ENCODE assay signal across 23 cellular contexts in genomic region chr10:28012990-28013389, GRCh38. TPM values are rescaled to one million over a fixed set of nuclear protein-coding genes. Genes with fewer than 3 reads are reported as not detected.
A peak's percentile ranks its signal among the peaks of the same experiment; 100 is the strongest.
DNase-seq lines count a peak whose midpoint lies in the region; ATAC-seq, FAIRE-seq and TF ChIP-seq lines count a peak whose summit lies in the region.
"Had no signal": no experiment of that assay in that cellular context is flagged by ENCODE, and none has a peak within 500 bp of the region (broad histone marks: within the 10 kb centered on the region; RNA-seq: fewer than 3 reads in every experiment).

No MANE protein-coding gene starts in this region.

- no peak overlapping the region for H2BK5ac ChIP-seq in H1 (ENCODE audit: low read depth, low read length)

- no peaks in the 10 kb centered on the region for H3K79me2 ChIP-seq in HCT116 (ENCODE audit: insufficient read depth, low read length)
- H3K79me2 ChIP-seq in H1 (ENCODE audit: control insufficient read depth in 1 of 2, insufficient read depth in 2 of 2, low read length in 2 of 2) = no peaks in the 10 kb centered on the region

- H3K9ac ChIP-seq in HCT116 (ENCODE audit: low read length) (no peak overlapping the region), H1 (replicated peaks in 1 of 4; ENCODE audit: extremely low read depth in 1 of 4, low read depth in 3 of 4, low read length in 3 of 4) (no peak overlapping the region)
- H3K9ac ChIP-seq: BLaER1 treated with 17β-estradiol and CSF1 and Interleukin-3, amounts not matched to agents 10 nM and 100 nM; GM23248 had no signal

- no peaks in the 10 kb centered on the region for H3K36me3 Mint-ChIP-seq in activated CD4-positive, alpha-beta T cell treated with anti-CD3 and anti-CD28 coated beads for 36 hours (ENCODE audit: low read depth)
- no peaks in the 10 kb centered on the region for H3K36me3 Mint-ChIP-seq in activated CD4-positive, alpha-beta T cell treated with anti-CD3 and anti-CD28 coated beads, Interleukin-2, amount 10 ng/mL, durations not matched to agents 7 days and 5 days (ENCODE audit: low read depth)
- H3K36me3 Mint-ChIP-seq in stimulated activated effector memory CD8-positive, alpha-beta T cell treated with anti-CD3 and anti-CD28 coated beads, Interleukin-12 subunit alpha, Interleukin-12 subunit beta, amount 100 ng/mL, for 72 hours = no peaks in the 10 kb centered on the region
- H3K36me3 Mint-ChIP-seq in activated T-helper 1 cell treated with anti-CD3 and anti-CD28 coated beads, Interleukin-12 subunit alpha, Interleukin-12 subunit beta, Interleukin-2, Interleukin-4 antibody, amounts not matched to agents 30 ng/mL and 10 ng/mL and 1 ng/mL, durations not matched to agents 14 hours and 24 hours and 36 hours (ENCODE audit: low read depth) = no peaks in the 10 kb centered on the region

- H3K4ac ChIP-seq in H1 (replicated peaks; ENCODE audit: insufficient read length, low read depth, low read length) = no peak overlapping the region

- H3K27ac ChIP-seq in HCT116 (ENCODE audit: low read depth, low read length) = no peak overlapping the region
- no peak overlapping the region for H3K27ac ChIP-seq in H1 (ENCODE audit: low read depth, low read length)
- H3K27ac ChIP-seq: BLaER1 treated with 17β-estradiol and CSF1 and Interleukin-3, amounts not matched to agents 10 nM and 100 nM; GM23248; Peyer's patch had no signal

- H3K4me1 ChIP-seq in HCT116 (ENCODE audit: control insufficient read depth in 1 of 2, insufficient read depth in 2 of 2, low read length in 2 of 2) (peaks cover 0 to 8% of the 10 kb centered on the region in 2 experiments; a peak in 1 of 4 replicates), H1 (replicated peaks in 1 of 4; ENCODE audit: control insufficient read depth in 3 of 4, insufficient read depth in 4 of 4, low read length in 3 of 4) (no peaks in the 10 kb centered on the region)
- H3K4me1 ChIP-seq: BLaER1 treated with 17β-estradiol and CSF1 and Interleukin-3, amounts not matched to agents 10 nM and 100 nM; HAP-1; Peyer's patch had no signal

- no peaks in the 10 kb centered on the region for H3K9me3 ChIP-seq in HCT116 (ENCODE audit: control insufficient read depth in 1 of 2, insufficient read depth in 1 of 2, low read depth in 1 of 2, low read length in 2 of 2)
- no peaks in the 10 kb centered on the region for H3K9me3 ChIP-seq in H1 (ENCODE audit: insufficient read depth in 2 of 2, low read depth in 1 of 2, low read length in 1 of 2)
- H3K9me3 ChIP-seq: HAP-1, Peyer's patch had no signal

- BruUV-seq in HCT116 (replicated peaks; lab: Mats Ljungman, UMichigan) = no TSS peak

- H2AK5ac ChIP-seq in H1 (ENCODE audit: low read depth, low read length) = no peak overlapping the region

- 89% methylated on average over 2 of the region's 2 CpGs; no CpG with 5 or more reads in 1 of the 2 experiments for WGBS in H1 (ENCODE audit: extremely low coverage in 1 of 2, insufficient coverage in 1 of 2, insufficient read length in 1 of 2, insufficient replicate concordance in 2 of 2, low coverage in 1 of 2, low lambda C conversion rate in 2 of 2, missing lambda C conversion rate in 1 of 2), 2 experiments

- POLR2A ChIA-PET in activated CD4-positive, alpha-beta T cell treated with anti-CD3 and anti-CD28 coated beads for 36 hours (lab: Charles Lee) = no interaction called here
- POLR2A ChIA-PET in activated CD4-positive, alpha-beta T cell treated with anti-CD3 and anti-CD28 coated beads, Interleukin-2, amount 10 ng/mL, durations not matched to agents 7 days and 5 days (lab: Charles Lee) = no interaction called here
- POLR2A ChIA-PET in HCT116 (lab: Charles Lee) = interaction anchor here (0.7 kb wide), 1 partner anchor 464 kb away, joined by 4 read pairs; no protein-coding TSS in a partner anchor
- POLR2A ChIA-PET in H1 (lab: Charles Lee; ENCODE audit: partially characterized antibody) = no interaction called here

- CTCF ChIA-PET in activated CD4-positive, alpha-beta T cell treated with anti-CD3 and anti-CD28 coated beads for 36 hours (lab: Charles Lee) = no interaction called here
- CTCF ChIA-PET in activated CD4-positive, alpha-beta T cell treated with anti-CD3 and anti-CD28 coated beads, Interleukin-2, amount 10 ng/mL, durations not matched to agents 7 days and 5 days (lab: Charles Lee) = no interaction called here
- CTCF ChIA-PET in HCT116 (lab: Charles Lee) (no interaction called here), H1 (lab: Charles Lee; ENCODE audit: partially characterized antibody) (no interaction called here)

- intact Hi-C loops in activated CD4-positive, alpha-beta T cell treated with anti-CD3 and anti-CD28 coated beads for 36 hours (cut with DNase I, micrococcal nuclease) = no loop called here
- intact Hi-C loops in HCT116 (cut with micrococcal nuclease) = no loop called here
- intact Hi-C loops in activated T-helper 1 cell treated with anti-CD3 and anti-CD28 coated beads, Interleukin-12 subunit alpha, Interleukin-12 subunit beta, Interleukin-2, Interleukin-4 antibody, amounts not matched to agents 30 ng/mL and 10 ng/mL and 1 ng/mL, durations not matched to agents 14 hours and 24 hours and 36 hours (cut with micrococcal nuclease) = no loop called here

- H2BK120ac ChIP-seq in H1 (replicated peaks; ENCODE audit: low read depth, low read length) = no peak overlapping the region

- H4K91ac ChIP-seq in H1 (replicated peaks; ENCODE audit: insufficient read length, low read length) = peak overlapping the region; percentile 51

- no peak overlapping the region for H3K14ac ChIP-seq in H1 (ENCODE audit: insufficient read length)

- no peak overlapping the region for H2BK20ac ChIP-seq in H1 (ENCODE audit: low read length)

- H3K4me3 Mint-ChIP-seq in activated CD4-positive, alpha-beta T cell treated with anti-CD3 and anti-CD28 coated beads for 36 hours = no peak overlapping the region
- H3K4me3 Mint-ChIP-seq in activated CD4-positive, alpha-beta T cell treated with anti-CD3 and anti-CD28 coated beads, Interleukin-2, amount 10 ng/mL, durations not matched to agents 7 days and 5 days = no peak overlapping the region
- H3K4me3 Mint-ChIP-seq in stimulated activated effector memory CD8-positive, alpha-beta T cell treated with anti-CD3 and anti-CD28 coated beads, Interleukin-12 subunit alpha, Interleukin-12 subunit beta, amount 100 ng/mL, for 72 hours = no peak overlapping the region
- no peak overlapping the region for H3K4me3 Mint-ChIP-seq in activated T-helper 1 cell treated with anti-CD3 and anti-CD28 coated beads, Interleukin-12 subunit alpha, Interleukin-12 subunit beta, Interleukin-2, Interleukin-4 antibody, amounts not matched to agents 30 ng/mL and 10 ng/mL and 1 ng/mL, durations not matched to agents 14 hours and 24 hours and 36 hours
- H3K4me3 Mint-ChIP-seq: CD4-positive, alpha-beta T cell had no signal

- no peak overlapping the region for H4K8ac ChIP-seq in H1 (ENCODE audit: extremely low read depth, insufficient read depth, low read length)

- DNase-seq in activated CD4-positive, alpha-beta T cell treated with anti-CD3 and anti-CD28 coated beads for 36 hours = no peak
- no peak for DNase-seq in activated CD4-positive, alpha-beta T cell treated with anti-CD3 and anti-CD28 coated beads, Interleukin-2, amount 10 ng/mL, durations not matched to agents 7 days and 5 days
- DNase-seq in HCT116 (ENCODE audit: low read depth, low spot score) = no peak
- DNase-seq in H1 (ENCODE audit: low read depth in 1 of 2, low spot score in 2 of 2) = no peak
- DNase-seq in stimulated activated effector memory CD8-positive, alpha-beta T cell treated with anti-CD3 and anti-CD28 coated beads, Interleukin-12 subunit alpha, Interleukin-12 subunit beta, amount 100 ng/mL, for 72 hours (ENCODE audit: low spot score in 2 of 2) = no peak
- no peak for DNase-seq in activated T-helper 1 cell treated with anti-CD3 and anti-CD28 coated beads, Interleukin-12 subunit alpha, Interleukin-12 subunit beta, Interleukin-2, Interleukin-4 antibody, amounts not matched to agents 30 ng/mL and 10 ng/mL and 1 ng/mL, durations not matched to agents 14 hours and 24 hours and 36 hours (ENCODE audit: low spot score)
- no peak for DNase-seq in SW 1271 (lab: John Stamatoyannopoulos, UW)
- DNase-seq: AML-193; CD4-positive, alpha-beta T cell; GM23248; Karpas-422; NCI-H1092 treated with DMSO at 0.1 percent for 48 hours; NCI-H1436; NCI-H187 treated with DMSO at 0.1 percent for 48 hours; NCI-H69; Peyer's patch; SHP77 treated with DMSO at 0.1 percent for 48 hours had no signal

- H3K23me2 ChIP-seq in H1 (ENCODE audit: low read depth, low read length) = no peaks in the 10 kb centered on the region

- peak overlapping the region; percentile 75 for H2AFZ ChIP-seq in HCT116 (ENCODE audit: low read depth, low read length, poor library complexity, severe bottlenecking)
- H2AFZ ChIP-seq in H1 (ENCODE audit: low read length) = peak overlapping the region; percentile 67; the same call in 1 of the 2 replicates
- H2AFZ ChIP-seq: GM23248 had no signal

- TF ChIP-seq RAD21 in HCT116 (IDR thresholded peaks at IDR 0.05; ENCODE audit: low read depth) = no peak
- TF ChIP-seq RAD21 in H1 (IDR thresholded peaks at IDR 0.05 in 1 of 2, conservative IDR thresholded peaks at IDR 0.05 in 1 of 2; ENCODE audit: low read depth in 2 of 2, low read length in 2 of 2) = no peak

- TF ChIP-seq POLR2A in HCT116 (IDR thresholded peaks at IDR 0.05; ENCODE audit: borderline replicate concordance, extremely low read depth, insufficient read depth, insufficient read length) (no peak), H1 (IDR thresholded peaks at IDR 0.05; ENCODE audit: control extremely low read depth in 1 of 2, low read depth in 2 of 2, low read length in 2 of 2) (no peak)

- no peak overlapping the region for H2BK15ac ChIP-seq in H1 (ENCODE audit: low read length)

- H3K9me2 ChIP-seq in HCT116 (ENCODE audit: insufficient read depth) = no peaks in the 10 kb centered on the region

- H4K5ac ChIP-seq in H1 (ENCODE audit: insufficient read length, low read depth, low read length) = no peak overlapping the region

- no peak for TF ChIP-seq CTCF in HCT116 (IDR thresholded peaks at IDR 0.05 in 2 of 3, conservative IDR thresholded peaks at IDR 0.05 in 1 of 3; ENCODE audit: borderline replicate concordance in 1 of 3, insufficient read depth in 1 of 3, low read depth in 2 of 3, low read length in 2 of 3)
- TF ChIP-seq CTCF in H1 (IDR thresholded peaks at IDR 0.05; ENCODE audit: control extremely low read depth in 1 of 3, insufficient read depth in 1 of 3, low read depth in 1 of 3, low read length in 3 of 3) = no peak

- peaks cover 34% of the 10 kb centered on the region for H3K27me3 Mint-ChIP-seq in activated CD4-positive, alpha-beta T cell treated with anti-CD3 and anti-CD28 coated beads for 36 hours
- H3K27me3 Mint-ChIP-seq in activated CD4-positive, alpha-beta T cell treated with anti-CD3 and anti-CD28 coated beads, Interleukin-2, amount 10 ng/mL, durations not matched to agents 7 days and 5 days = peaks cover 44% of the 10 kb centered on the region
- H3K27me3 Mint-ChIP-seq in activated T-helper 1 cell treated with anti-CD3 and anti-CD28 coated beads, Interleukin-12 subunit alpha, Interleukin-12 subunit beta, Interleukin-2, Interleukin-4 antibody, amounts not matched to agents 30 ng/mL and 10 ng/mL and 1 ng/mL, durations not matched to agents 14 hours and 24 hours and 36 hours (ENCODE audit: insufficient read depth) = peaks cover 14% of the 10 kb centered on the region

- no peak overlapping the region for H3K4me2 ChIP-seq in HCT116 (ENCODE audit: low read length)
- no peak overlapping the region for H3K4me2 ChIP-seq in H1 (ENCODE audit: insufficient read depth in 1 of 2, low read depth in 2 of 2, low read length in 2 of 2)
- H3K4me2 ChIP-seq: BLaER1 treated with 17β-estradiol and CSF1 and Interleukin-3, amounts not matched to agents 10 nM and 100 nM had no signal

- H3K36me3 ChIP-seq in HCT116 (ENCODE audit: control insufficient read depth in 1 of 2, insufficient read depth in 2 of 2, low read length in 2 of 2) (no peaks in the 10 kb centered on the region), H1 (ENCODE audit: control insufficient read depth in 2 of 4, insufficient read depth in 4 of 4, low read length in 3 of 4) (no peaks in the 10 kb centered on the region)
- H3K36me3 ChIP-seq: BLaER1 treated with 17β-estradiol and CSF1 and Interleukin-3, amounts not matched to agents 10 nM and 100 nM; HAP-1; Peyer's patch had no signal

- RAD21 ChIA-PET in HCT116 (lab: Charles Lee; ENCODE audit: low non-redundant PET in 1 of 2, low total read pairs in 2 of 2, uncharacterized antibody in 2 of 2, unreplicated experiment in 2 of 2) = no interaction called here

- H3K9me3 Mint-ChIP-seq in activated CD4-positive, alpha-beta T cell treated with anti-CD3 and anti-CD28 coated beads for 36 hours (ENCODE audit: low read depth) = peaks cover 2% of the 10 kb centered on the region
- no peaks in the 10 kb centered on the region for H3K9me3 Mint-ChIP-seq in activated CD4-positive, alpha-beta T cell treated with anti-CD3 and anti-CD28 coated beads, Interleukin-2, amount 10 ng/mL, durations not matched to agents 7 days and 5 days
- H3K9me3 Mint-ChIP-seq in stimulated activated effector memory CD8-positive, alpha-beta T cell treated with anti-CD3 and anti-CD28 coated beads, Interleukin-12 subunit alpha, Interleukin-12 subunit beta, amount 100 ng/mL, for 72 hours = no peaks in the 10 kb centered on the region
- no peaks in the 10 kb centered on the region for H3K9me3 Mint-ChIP-seq in activated T-helper 1 cell treated with anti-CD3 and anti-CD28 coated beads, Interleukin-12 subunit alpha, Interleukin-12 subunit beta, Interleukin-2, Interleukin-4 antibody, amounts not matched to agents 30 ng/mL and 10 ng/mL and 1 ng/mL, durations not matched to agents 14 hours and 24 hours and 36 hours
- H3K9me3 Mint-ChIP-seq: CD4-positive, alpha-beta T cell had no signal

- H4K20me1 ChIP-seq in HCT116 (ENCODE audit: insufficient read depth) (no peaks in the 10 kb centered on the region), H1 (replicated peaks in 1 of 2; ENCODE audit: control insufficient read depth in 1 of 2, insufficient read depth in 2 of 2, low read length in 2 of 2) (no peaks in the 10 kb centered on the region)
- H4K20me1 ChIP-seq: BLaER1 treated with 17β-estradiol and CSF1 and Interleukin-3, amounts not matched to agents 10 nM and 100 nM had no signal

- no peak for TF ChIP-seq EP300 in H1 (IDR thresholded peaks at IDR 0.05; ENCODE audit: borderline replicate concordance in 1 of 2, low read depth in 2 of 2, low read length in 2 of 2)

- no peak overlapping the region for H3K23ac ChIP-seq in H1 (ENCODE audit: insufficient read length)

- H3K79me1 ChIP-seq in H1 (ENCODE audit: low read depth, low read length) = no peaks in the 10 kb centered on the region

- H3K4me3 ChIP-seq in HCT116 (replicated peaks in 1 of 2; ENCODE audit: low read depth in 1 of 2, low read length in 2 of 2) (no peak overlapping the region), H1 (ENCODE audit: extremely low read depth in 1 of 4, insufficient read depth in 2 of 4, low read depth in 3 of 4, low read length in 4 of 4) (no peak overlapping the region)
- H3K4me3 ChIP-seq: BLaER1 treated with 17β-estradiol and CSF1 and Interleukin-3, amounts not matched to agents 10 nM and 100 nM; GM23248; HAP-1; Peyer's patch had no signal

- peaks cover 6% of the 10 kb centered on the region for H3K4me1 Mint-ChIP-seq in activated CD4-positive, alpha-beta T cell treated with anti-CD3 and anti-CD28 coated beads for 36 hours
- peaks cover 8% of the 10 kb centered on the region for H3K4me1 Mint-ChIP-seq in activated CD4-positive, alpha-beta T cell treated with anti-CD3 and anti-CD28 coated beads, Interleukin-2, amount 10 ng/mL, durations not matched to agents 7 days and 5 days
- no peaks in the 10 kb centered on the region for H3K4me1 Mint-ChIP-seq in stimulated activated effector memory CD8-positive, alpha-beta T cell treated with anti-CD3 and anti-CD28 coated beads, Interleukin-12 subunit alpha, Interleukin-12 subunit beta, amount 100 ng/mL, for 72 hours
- H3K4me1 Mint-ChIP-seq in activated T-helper 1 cell treated with anti-CD3 and anti-CD28 coated beads, Interleukin-12 subunit alpha, Interleukin-12 subunit beta, Interleukin-2, Interleukin-4 antibody, amounts not matched to agents 30 ng/mL and 10 ng/mL and 1 ng/mL, durations not matched to agents 14 hours and 24 hours and 36 hours (ENCODE audit: low read depth) = no peaks in the 10 kb centered on the region

- H3K27me3 ChIP-seq in HCT116 (ENCODE audit: insufficient read depth, low read length) = no peaks in the 10 kb centered on the region
- H3K27me3 ChIP-seq in H1 (replicated peaks in 1 of 4; ENCODE audit: control insufficient read depth in 3 of 4, extremely low read depth in 1 of 4, insufficient read depth in 3 of 4, low read length in 3 of 4) = no peaks in the 10 kb centered on the region
- H3K27me3 ChIP-seq: BLaER1 treated with 17β-estradiol and CSF1 and Interleukin-3, amounts not matched to agents 10 nM and 100 nM; Peyer's patch had no signal

- H3K56ac ChIP-seq in H1 (replicated peaks; ENCODE audit: insufficient read length, low read depth, low read length) = no peak overlapping the region

- no peak overlapping the region for H3K27ac Mint-ChIP-seq in activated CD4-positive, alpha-beta T cell treated with anti-CD3 and anti-CD28 coated beads for 36 hours
- no peak overlapping the region for H3K27ac Mint-ChIP-seq in activated CD4-positive, alpha-beta T cell treated with anti-CD3 and anti-CD28 coated beads, Interleukin-2, amount 10 ng/mL, durations not matched to agents 7 days and 5 days
- no peak overlapping the region for H3K27ac Mint-ChIP-seq in stimulated activated effector memory CD8-positive, alpha-beta T cell treated with anti-CD3 and anti-CD28 coated beads, Interleukin-12 subunit alpha, Interleukin-12 subunit beta, amount 100 ng/mL, for 72 hours
- H3K27ac Mint-ChIP-seq in activated T-helper 1 cell treated with anti-CD3 and anti-CD28 coated beads, Interleukin-12 subunit alpha, Interleukin-12 subunit beta, Interleukin-2, Interleukin-4 antibody, amounts not matched to agents 30 ng/mL and 10 ng/mL and 1 ng/mL, durations not matched to agents 14 hours and 24 hours and 36 hours = no peak overlapping the region
- H3K27ac Mint-ChIP-seq: CD4-positive, alpha-beta T cell had no signal

- no peak for FAIRE-seq in H1 (lab: Jason Lieb, UNC)
- FAIRE-seq: A204.1, D721Med, G401.6, HepG2 had no signal

- ATAC-seq in activated CD4-positive, alpha-beta T cell treated with anti-CD3 and anti-CD28 coated beads for 36 hours = peak; percentile 55
- peak; percentile 76 for ATAC-seq in HCT116
- ATAC-seq in stimulated activated effector memory CD8-positive, alpha-beta T cell treated with anti-CD3 and anti-CD28 coated beads, Interleukin-12 subunit alpha, Interleukin-12 subunit beta, amount 100 ng/mL, for 72 hours = peak; percentile 61
- ATAC-seq: HepG2 had no signal

- no peak overlapping the region for H3K18ac ChIP-seq in H1 (ENCODE audit: extremely low read depth, low read length)

- no peak overlapping the region for H2BK12ac ChIP-seq in H1 (ENCODE audit: low read depth, low read length)

RNA-seq across cellular contexts. Expression of gene ODAD2, which starts 14.1 kb away (rescaled TPM):
- total RNA-seq in activated CD4-positive, alpha-beta T cell treated with anti-CD3 and anti-CD28 coated beads for 36 hours = under 1 TPM in 1 of 2 experiments, not detected in 1; 0.23 TPM
- total RNA-seq in activated CD4-positive, alpha-beta T cell treated with anti-CD3 and anti-CD28 coated beads, Interleukin-2, amount 10 ng/mL, durations not matched to agents 7 days and 5 days = not detected
- total RNA-seq in HCT116 (2021; ENCODE audit: unreplicated experiment) = 20.4 TPM
- polyA plus RNA-seq in HCT116 (2012) = 8.5 and 12.6 TPM in 2 replicates
- total RNA-seq in H1 (2021; fragmentation: NEBNext Ultra II Directional; extraction: Animal tissue kit (Norgen Biotek cat#: 25700)) = 4.1 and 4.3 TPM in 2 replicates
- polyA plus RNA-seq in H1 (2011; rRNA removed) = 0.67 and 0.95 TPM in 2 replicates
- 1.4 TPM for polyA plus RNA-seq in H1 (2011; cell fraction: cytosol; rRNA removed)
- polyA plus RNA-seq in H1 (2011; cell fraction: nucleus; rRNA removed) = 0.51 TPM
- 2.2 to 4.7 TPM (median 2.3 TPM) in 4 replicates for polyA plus RNA-seq in H1 (2012, experiment 1 of 2)
- 0.47 TPM for polyA plus RNA-seq in H1 (2012, experiment 2 of 2)
- polyA plus RNA-seq in H1 (2013, experiment 1 of 2) = 0.93 TPM
- 1.3 TPM for polyA plus RNA-seq in H1 (2013, experiment 2 of 2)
- polyA minus RNA-seq in H1 (2011; rRNA and poly(A)+ RNA removed) = 2.6 and 3.2 TPM in 2 replicates
- polyA minus RNA-seq in H1 (2011; cell fraction: cytosol; rRNA and poly(A)+ RNA removed) = 1.4 TPM
- polyA minus RNA-seq in H1 (2011; cell fraction: nucleus; rRNA and poly(A)+ RNA removed) = 2.7 TPM
- total RNA-seq in activated T-helper 1 cell treated with anti-CD3 and anti-CD28 coated beads, Interleukin-12 subunit alpha, Interleukin-12 subunit beta, Interleukin-2, Interleukin-4 antibody, amounts not matched to agents 30 ng/mL and 10 ng/mL and 1 ng/mL, durations not matched to agents 14 hours and 24 hours and 36 hours = not detected in 2 replicates
- total RNA-seq: CD4-positive, alpha-beta T cell; HepG2; Peyer's patch had no signal
- polyA plus RNA-seq: HepG2 had no signal
